Comparison of ENCODE assay signal across 14 cellular contexts in genomic region chr15:68552773-68553172, GRCh38. TPM values are rescaled to one million over a fixed set of nuclear protein-coding genes. Genes with fewer than 3 reads are reported as not detected.
DNase-seq lines count a peak whose midpoint lies in the region; ATAC-seq and TF ChIP-seq lines count a peak whose summit lies in the region.
"Had no signal": no experiment of that assay in that cellular context is flagged by ENCODE, and none has a peak within 500 bp of the region (broad histone marks: within the 10 kb centered on the region; RNA-seq: fewer than 3 reads in every experiment).

No MANE protein-coding gene starts in this region.

- TF ChIP-seq CTCF in endodermal cell (conservative IDR thresholded peaks at IDR 0.05), result no peak

- H3K27me3 Mint-ChIP-seq in endodermal cell (ENCODE audit: insufficient read depth), result peaks cover 28% of the 10 kb centered on the region

- no peaks in the 10 kb centered on the region for H3K9me3 Mint-ChIP-seq in endodermal cell
- H3K9me3 Mint-ChIP-seq: activated B cell treated with CpG ODN at 0.5 μM for 24 hours had no signal

- no peak for ATAC-seq in HG02623 (IDR thresholded peaks at IDR 0.05; ENCODE audit: unreplicated experiment)
- no peak for ATAC-seq in HG02870 (IDR thresholded peaks at IDR 0.05; ENCODE audit: unreplicated experiment)

- no peak overlapping the region for H3K4me3 Mint-ChIP-seq in endodermal cell
- H3K4me3 Mint-ChIP-seq: activated B cell treated with CpG ODN at 0.5 μM for 24 hours had no signal

- H3K27me3 ChIP-seq in endodermal cell (ENCODE audit: control insufficient read depth, insufficient read depth, low read length, poor library complexity, severe bottlenecking), result peaks cover 5% of the 10 kb centered on the region

- no peaks in the 10 kb centered on the region for H3K4me1 Mint-ChIP-seq in endodermal cell
- H3K4me1 Mint-ChIP-seq: activated B cell treated with CpG ODN at 0.5 μM for 24 hours had no signal

- DNase-seq in COLO668 (lab: John Stamatoyannopoulos, UW; ENCODE audit: unreplicated experiment) (peak; percentile 18), HT1080 (ENCODE audit: low read depth) (peak; percentile 75), midbrain (lab: John Stamatoyannopoulos, UW) (peak; percentile 75), OCI-M2 (lab: John Stamatoyannopoulos, UW; ENCODE audit: unreplicated experiment) (no peak), endodermal cell (no peak)
- DNase-seq: activated B cell treated with CpG ODN at 0.5 μM for 24 hours; Calu3; central memory CD4-positive, alpha-beta T cell; MM.1S had no signal

- H3K27ac Mint-ChIP-seq in endodermal cell, result no peak overlapping the region
- H3K27ac Mint-ChIP-seq: activated B cell treated with CpG ODN at 0.5 μM for 24 hours had no signal

- H3K36me3 Mint-ChIP-seq in endodermal cell (ENCODE audit: low read depth), result no peaks in the 10 kb centered on the region

- H3K4me1 ChIP-seq in endodermal cell (ENCODE audit: control insufficient read depth, insufficient read depth, low read length), result no peaks in the 10 kb centered on the region
- H3K4me1 ChIP-seq: prostate gland had no signal

- H3K4me3 ChIP-seq in endodermal cell (ENCODE audit: low read length), result no peak overlapping the region
- H3K4me3 ChIP-seq: prostate gland had no signal

- H3K27ac ChIP-seq in cingulate gyrus (ENCODE audit: low read depth, low read length) (peak overlapping the region; percentile 73), endodermal cell (ENCODE audit: low read depth, low read length) (no peak overlapping the region)
- H3K27ac ChIP-seq: prostate gland had no signal

- H3K9me3 ChIP-seq in endodermal cell (ENCODE audit: control insufficient read depth, low read length), result no peaks in the 10 kb centered on the region
- H3K9me3 ChIP-seq: prostate gland had no signal

- H3K36me3 ChIP-seq in endodermal cell (ENCODE audit: control insufficient read depth, insufficient read depth, low read length), result no peaks in the 10 kb centered on the region
- H3K36me3 ChIP-seq: prostate gland had no signal

- WGBS in endodermal cell (ENCODE audit: insufficient coverage in 1 of 2, insufficient read length in 1 of 2), 2 experiments, result 79 to 84% methylated on average over 3 to 6 of the region's 6 CpGs

- no peak overlapping the region for H3K9ac ChIP-seq in endodermal cell (ENCODE audit: extremely low read depth, low read length, poor library complexity, severe bottlenecking)

RNA-seq across cellular contexts. Expression of gene CORO2B, which starts 26.0 kb away (rescaled TPM):
- 12.3 and 15.9 TPM in 2 replicates for total RNA-seq in HT1080 (2014; rRNA removed; shearing (Covaris generic))
- polyA plus RNA-seq in HT1080 (2015; cell fraction: cytosol; rRNA removed), result 10.2 and 11.7 TPM in 2 replicates
- polyA plus RNA-seq in HT1080 (2015; cell fraction: nucleus; rRNA removed), result 6.0 and 8.2 TPM in 2 replicates
- 1 to 10 TPM; 1.1 to 1.2 TPM for total RNA-seq in endodermal cell
- 13.0 TPM for polyA plus RNA-seq in endodermal cell (2013, experiment 1 of 2)
- polyA plus RNA-seq in endodermal cell (2013, experiment 2 of 2), result 12.1 TPM
- total RNA-seq: NCI-H460 had no signal

Comparison
In these comparisons a context has a peak if more than half of its experiments do, and no peak if none do; other contexts are left out.
1. DNase-seq: peak in COLO668 (single experiment), HT1080 (single experiment) and midbrain (single experiment); none in OCI-M2 (single experiment) and endodermal cell (single experiment).